24 cellular contexts compared by ENCODE assay signal in the genomic region with DNA sequence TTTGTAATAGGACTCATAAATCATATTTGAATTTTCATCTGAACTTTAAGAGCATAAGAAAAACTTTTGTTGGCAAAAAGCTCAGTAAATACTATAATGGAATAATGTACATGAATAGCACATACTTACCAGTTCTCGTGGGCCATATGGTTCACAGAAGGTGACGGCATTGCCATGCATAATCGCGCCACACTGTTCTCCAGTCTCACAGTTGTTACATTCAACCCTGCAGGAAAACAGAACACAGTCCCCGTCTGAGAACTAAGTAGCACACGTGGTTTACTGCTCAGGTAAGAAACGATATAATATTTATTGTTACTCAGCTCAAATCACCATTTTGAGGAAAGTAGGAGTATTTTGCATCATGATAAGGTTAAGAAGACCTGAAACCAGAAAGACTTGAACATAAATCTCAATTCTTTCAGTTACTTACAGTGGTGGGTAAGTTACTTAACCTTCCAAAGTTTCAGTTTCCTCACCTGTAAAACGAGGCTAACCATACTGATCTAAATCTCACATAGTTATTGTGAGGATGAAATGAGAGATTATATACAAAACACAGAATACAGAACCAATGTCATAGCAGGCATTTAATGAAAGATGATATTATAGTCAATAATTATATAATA.
"Had no signal": no experiment of that assay in that cellular context is flagged by ENCODE, and none has a peak within 500 bp of the region (broad histone marks: within the 10 kb centered on the region; RNA-seq: fewer than 3 reads in every experiment).

No MANE protein-coding gene starts in this region.

- H3K4me3 ChIP-seq: breast epithelium, SK-N-MC had no signal

- H3K27me3 ChIP-seq: breast epithelium had no signal

- H3K36me3 ChIP-seq: breast epithelium, WERI-Rb-1 had no signal

- H3K27ac ChIP-seq: breast epithelium, SK-N-MC, WERI-Rb-1 had no signal

- H3K9me3 ChIP-seq: breast epithelium had no signal

- ATAC-seq: activated CD4-positive, CD25-positive, alpha-beta regulatory T cell treated with anti-CD3 and anti-CD28 coated beads, Interleukin-2, amount 50 U/mL, for 24 hours; activated CD8-positive, alpha-beta T cell treated with anti-CD3 and anti-CD28 coated beads for 36 hours; activated T-cell treated with anti-CD3 and anti-CD28 coated beads, Interleukin-2, amount 50 U/mL, for 72 hours; Panc1; Right ventricle myocardium inferior had no signal

- DNase-seq: activated CD4-positive, alpha-beta T cell treated with anti-CD3 and anti-CD28 coated beads for 4 hours; activated CD8-positive, alpha-beta memory T cell treated with anti-CD3 and anti-CD28 coated beads, Interleukin-2, amount 50 U/mL, for 4 hours; activated CD8-positive, alpha-beta T cell treated with anti-CD3 and anti-CD28 coated beads for 36 hours; activated naive CD4-positive, alpha-beta T cell treated with anti-CD3 and anti-CD28 coated beads, Interleukin-2, amount 50 U/mL, for 16 hours; activated naive CD8-positive, alpha-beta T cell treated with anti-CD3 and anti-CD28 coated beads, Interleukin-2, amount 10 ng/mL, durations not matched to agents 7 days and 5 days; activated T-cell treated with anti-CD3 and anti-CD28 coated beads, Interleukin-2, amount 50 U/mL, for 72 hours; aorta; Karpas-422; NCI-H1105 treated with DMSO at 0.1 percent for 48 hours; NCI-H146; NCI-H2029; NCI-H2107; NCI-H510A treated with DMSO at 0.1 percent for 48 hours; NCI-H748 treated with DMSO at 0.1 percent for 48 hours; NK-92 treated with Interleukin-12 subunit alpha and Interleukin-12 subunit beta, amount 100 ng/mL, for 24 hours; OCI-M1; RPMI8226; T-helper 1 cell; WERI-Rb-1 had no signal

- H3K4me1 ChIP-seq: breast epithelium had no signal
